16 cellular contexts compared by ENCODE assay signal in the genomic region with DNA sequence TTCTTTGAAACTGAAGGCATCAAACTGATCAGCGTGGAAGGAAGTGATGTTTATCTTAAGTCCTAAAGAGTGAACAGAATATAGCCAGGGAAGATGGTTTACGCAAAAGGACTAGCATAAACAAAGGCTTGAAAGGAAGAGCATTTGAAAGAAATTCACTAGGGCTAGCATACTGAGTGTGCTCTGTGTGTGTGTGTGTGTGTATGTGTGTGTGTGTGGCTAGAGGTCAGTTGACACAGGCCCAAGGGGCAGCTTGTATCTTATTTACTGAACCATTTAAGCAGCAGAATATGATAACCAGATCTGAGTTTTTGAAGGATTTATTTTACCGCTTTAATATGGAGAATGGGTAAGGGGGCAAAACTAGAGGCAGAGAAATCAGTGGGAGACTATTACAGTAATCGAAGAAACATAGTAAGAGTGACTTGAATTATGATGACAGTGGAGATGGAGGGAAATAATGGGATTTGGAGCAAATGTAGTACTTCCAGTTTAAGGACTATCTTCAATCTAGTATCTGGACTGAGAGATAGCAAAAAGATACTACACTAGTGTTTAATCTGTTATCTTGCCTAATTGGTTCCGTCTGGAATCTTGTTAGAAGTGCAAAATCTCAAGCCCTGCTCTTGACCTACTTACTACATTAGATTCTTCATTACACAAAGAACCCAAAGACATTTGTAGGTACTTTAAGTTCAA.
"Had no signal": no experiment of that assay in that cellular context is flagged by ENCODE, and none has a peak within 500 bp of the region (broad histone marks: within the 10 kb centered on the region; RNA-seq: fewer than 3 reads in every experiment).

No MANE protein-coding gene starts in this region.

- H3K4me1 ChIP-seq: left lung, tibial artery, uterus had no signal

- H3K9me3 ChIP-seq: left lung, tibial artery, uterus had no signal

- DNase-seq: activated CD4-positive, alpha-beta T cell treated with anti-CD3 and anti-CD28 coated beads for 1 hour; activated CD4-positive, alpha-beta T cell treated with anti-CD3 and anti-CD28 coated beads, Interleukin-2, amount 50 U/mL, for 48 hours; cerebellar nuclear complex; effector memory CD8-positive, alpha-beta T cell; kidney; left lung; stimulated activated CD4-positive, alpha-beta T cell treated with anti-CD3 and anti-CD28 coated beads, Interleukin-12 subunit alpha, Interleukin-12 subunit beta, amount 100 ng/mL, for 4 hours; stimulated activated CD4-positive, alpha-beta T cell treated with anti-CD3 and anti-CD28 coated beads, Interleukin-1b, Interleukin-23, amount 100 ng/mL, for 48 hours; stimulated activated CD8-positive, alpha-beta memory T cell treated with anti-CD3 and anti-CD28 coated beads, Interleukin-4, amount 100 ng/mL, for 48 hours; stimulated activated naive CD4-positive, alpha-beta T cell; tibial artery; uterus had no signal

- ATAC-seq: effector memory CD8-positive, alpha-beta T cell; left lung had no signal

- H3K36me3 ChIP-seq: uterus had no signal

- H3K27me3 ChIP-seq: left lung, tibial artery, uterus had no signal

- FAIRE-seq: bronchial epithelial cell, frontal cortex, kidney had no signal

- H3K27ac ChIP-seq: epithelial cell of prostate, left lung, tibial artery, uterus, VCaP had no signal

- H3K4me3 ChIP-seq: left lung, tibial artery, uterus had no signal
